In the genomic region with DNA sequence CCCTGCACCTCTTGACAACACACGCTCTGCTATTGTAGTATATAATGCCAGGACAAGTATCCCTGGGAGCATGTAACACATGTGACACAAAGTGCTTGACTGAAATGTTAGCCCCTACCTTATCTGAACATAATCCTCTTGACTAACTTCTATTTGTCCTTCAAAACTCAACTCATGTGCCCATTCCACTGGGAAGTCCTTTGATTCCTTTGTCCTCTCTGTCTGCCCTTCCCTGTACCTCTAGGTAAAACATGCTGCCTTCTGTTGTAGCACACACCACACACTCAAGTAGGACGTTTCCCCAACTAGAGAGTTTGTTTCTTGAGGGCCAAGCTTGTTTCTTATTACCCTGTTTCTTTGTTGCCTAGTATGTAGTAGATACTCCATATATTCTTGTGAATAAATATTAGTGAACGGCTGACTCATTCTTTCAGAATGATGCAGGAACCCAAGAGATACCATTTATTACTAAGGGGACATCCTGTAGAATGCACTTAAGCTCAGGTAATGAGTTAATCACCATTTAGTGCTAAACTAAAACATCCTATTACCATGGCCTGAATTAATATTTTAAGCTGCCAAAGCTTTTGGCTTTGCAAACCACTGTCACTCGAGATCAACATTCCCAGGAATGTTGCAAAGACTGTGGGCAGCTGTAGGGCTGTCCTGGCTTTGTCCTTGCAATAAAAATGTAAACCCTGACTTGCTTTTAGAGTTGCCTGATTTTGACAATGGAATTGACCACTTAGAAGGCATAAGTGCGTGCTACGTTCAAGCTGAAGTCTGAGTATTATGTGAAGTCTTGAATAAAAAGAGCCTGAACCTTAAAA, we compare ENCODE assay signal across 26 cellular contexts.
"Had no signal": no experiment of that assay in that cellular context is flagged by ENCODE, and none has a peak within 500 bp of the region (broad histone marks: within the 10 kb centered on the region; RNA-seq: fewer than 3 reads in every experiment).

No MANE protein-coding gene starts in this region.

- H3K27ac ChIP-seq: breast epithelium, gastroesophageal sphincter, transverse colon, VCaP had no signal

- ATAC-seq: activated naive CD8-positive, alpha-beta T cell treated with anti-CD3 and anti-CD28 coated beads, Interleukin-2, amount 50 U/mL, for 24 hours; gastroesophageal sphincter; natural killer cell treated with Interleukin-12 subunit alpha and Interleukin-12 subunit beta and Interleukin-15 and Interleukin-18, amount 100 ng/mL, for 72 hours; right cardiac atrium had no signal

- H3K4me1 Mint-ChIP-seq: activated CD4-positive, alpha-beta T cell treated with anti-CD3 and anti-CD28 coated beads, Interleukin-2, amount 10 ng/mL, durations not matched to agents 24 days and 14 days; central memory CD8-positive, alpha-beta T cell had no signal

- DNase-seq: activated CD4-positive, alpha-beta memory T cell treated with anti-CD3 and anti-CD28 coated beads for 36 hours; activated CD4-positive, alpha-beta T cell treated with anti-CD3 and anti-CD28 coated beads, Interleukin-2, amount 10 ng/mL, durations not matched to agents 24 days and 14 days; activated CD4-positive, CD25-positive, alpha-beta regulatory T cell treated with anti-CD3 and anti-CD28 coated beads, Interleukin-2, amount 50 U/mL, for 72 hours; activated CD8-positive, alpha-beta memory T cell treated with anti-CD3 and anti-CD28 coated beads, Interleukin-2, amount 50 U/mL, for 4 hours; activated gamma-delta T cell treated with Interleukin-2 at 50 U/mL for 16 hours; activated naive CD8-positive, alpha-beta T cell treated with anti-CD3 and anti-CD28 coated beads, Interleukin-2, amount 50 U/mL, for 24 hours; activated T-cell treated with anti-CD3 and anti-CD28 coated beads, Interleukin-2, amount 50 U/mL, for 1 hour; amygdala; dermis blood vessel endothelial cell; effector CD4-positive, alpha-beta T cell; head of caudate nucleus; hippocampal formation; midbrain; right cardiac atrium; stimulated activated CD4-positive, alpha-beta T cell treated with anti-CD3 and anti-CD28 coated beads, Interleukin-2, amount 100 ng/mL, for 48 hours; stimulated activated naive CD4-positive, alpha-beta T cell treated with Interleukin-2 at 50 U/mL for 16 hours; T-helper 9 cell; transverse colon had no signal

- H3K27ac Mint-ChIP-seq: activated CD4-positive, alpha-beta memory T cell treated with anti-CD3 and anti-CD28 coated beads for 36 hours; activated CD4-positive, alpha-beta T cell treated with anti-CD3 and anti-CD28 coated beads, Interleukin-2, amount 10 ng/mL, durations not matched to agents 24 days and 14 days; activated naive CD4-positive, alpha-beta T cell treated with anti-CD3 and anti-CD28 coated beads, Interleukin-2, amount 50 U/mL, for 24 hours; activated naive CD8-positive, alpha-beta T cell treated with anti-CD3 and anti-CD28 coated beads, Interleukin-2, amount 50 U/mL, for 24 hours; activated T-helper 1 cell treated with anti-CD3 and anti-CD28 coated beads, Interleukin-12 subunit alpha, Interleukin-12 subunit beta, Interleukin-2, Interleukin-4 antibody, amounts not matched to agents 30 ng/mL and 10 ng/mL and 1 ng/mL, durations not matched to agents 14 hours and 24 hours and 36 hours; natural killer cell treated with Interleukin-12 subunit alpha and Interleukin-12 subunit beta and Interleukin-15 and Interleukin-18, amount 100 ng/mL, for 72 hours; T-helper 1 cell treated with Interleukin-12 subunit alpha and Interleukin-12 subunit beta and Interleukin-4 antibody, amounts not matched to agents 30 μg/mL and 1 μg/mL, for 36 hours had no signal

- H3K4me1 ChIP-seq: breast epithelium, gastroesophageal sphincter, transverse colon had no signal

- H3K9me3 Mint-ChIP-seq: activated CD4-positive, alpha-beta memory T cell treated with anti-CD3 and anti-CD28 coated beads for 36 hours; activated naive CD4-positive, alpha-beta T cell treated with anti-CD3 and anti-CD28 coated beads, Interleukin-2, amount 50 U/mL, for 24 hours; activated naive CD8-positive, alpha-beta T cell treated with anti-CD3 and anti-CD28 coated beads, Interleukin-2, amount 50 U/mL, for 24 hours; activated T-helper 1 cell treated with anti-CD3 and anti-CD28 coated beads, Interleukin-12 subunit alpha, Interleukin-12 subunit beta, Interleukin-2, Interleukin-4 antibody, amounts not matched to agents 30 ng/mL and 10 ng/mL and 1 ng/mL, durations not matched to agents 14 hours and 24 hours and 36 hours; central memory CD8-positive, alpha-beta T cell; natural killer cell treated with Interleukin-12 subunit alpha and Interleukin-12 subunit beta and Interleukin-15 and Interleukin-18, amount 100 ng/mL, for 72 hours had no signal

- H3K36me3 Mint-ChIP-seq: activated CD4-positive, alpha-beta memory T cell treated with anti-CD3 and anti-CD28 coated beads for 36 hours; activated naive CD4-positive, alpha-beta T cell treated with anti-CD3 and anti-CD28 coated beads, Interleukin-2, amount 50 U/mL, for 24 hours; natural killer cell treated with Interleukin-12 subunit alpha and Interleukin-12 subunit beta and Interleukin-15 and Interleukin-18, amount 100 ng/mL, for 72 hours had no signal

- H3K36me3 ChIP-seq: breast epithelium, gastroesophageal sphincter, transverse colon had no signal

- H3K4me3 ChIP-seq: breast epithelium, gastroesophageal sphincter, transverse colon had no signal

- H3K9me3 ChIP-seq: breast epithelium, gastroesophageal sphincter, transverse colon had no signal

- H3K4me3 Mint-ChIP-seq: activated CD4-positive, alpha-beta memory T cell treated with anti-CD3 and anti-CD28 coated beads for 36 hours; activated CD4-positive, alpha-beta T cell treated with anti-CD3 and anti-CD28 coated beads, Interleukin-2, amount 10 ng/mL, durations not matched to agents 24 days and 14 days; activated naive CD4-positive, alpha-beta T cell treated with anti-CD3 and anti-CD28 coated beads, Interleukin-2, amount 50 U/mL, for 24 hours; activated naive CD8-positive, alpha-beta T cell treated with anti-CD3 and anti-CD28 coated beads, Interleukin-2, amount 50 U/mL, for 24 hours; activated T-helper 1 cell treated with anti-CD3 and anti-CD28 coated beads, Interleukin-12 subunit alpha, Interleukin-12 subunit beta, Interleukin-2, Interleukin-4 antibody, amounts not matched to agents 30 ng/mL and 10 ng/mL and 1 ng/mL, durations not matched to agents 14 hours and 24 hours and 36 hours; central memory CD8-positive, alpha-beta T cell; natural killer cell treated with Interleukin-12 subunit alpha and Interleukin-12 subunit beta and Interleukin-15 and Interleukin-18, amount 100 ng/mL, for 72 hours; T-helper 1 cell treated with Interleukin-12 subunit alpha and Interleukin-12 subunit beta and Interleukin-4 antibody, amounts not matched to agents 30 μg/mL and 1 μg/mL, for 36 hours had no signal

- H3K27me3 ChIP-seq: breast epithelium, gastroesophageal sphincter, transverse colon had no signal

- H3K27me3 Mint-ChIP-seq: activated naive CD4-positive, alpha-beta T cell treated with anti-CD3 and anti-CD28 coated beads, Interleukin-2, amount 50 U/mL, for 24 hours; activated naive CD8-positive, alpha-beta T cell treated with anti-CD3 and anti-CD28 coated beads, Interleukin-2, amount 50 U/mL, for 24 hours had no signal
